8 cellular contexts compared by ENCODE assay signal in the genomic region with DNA sequence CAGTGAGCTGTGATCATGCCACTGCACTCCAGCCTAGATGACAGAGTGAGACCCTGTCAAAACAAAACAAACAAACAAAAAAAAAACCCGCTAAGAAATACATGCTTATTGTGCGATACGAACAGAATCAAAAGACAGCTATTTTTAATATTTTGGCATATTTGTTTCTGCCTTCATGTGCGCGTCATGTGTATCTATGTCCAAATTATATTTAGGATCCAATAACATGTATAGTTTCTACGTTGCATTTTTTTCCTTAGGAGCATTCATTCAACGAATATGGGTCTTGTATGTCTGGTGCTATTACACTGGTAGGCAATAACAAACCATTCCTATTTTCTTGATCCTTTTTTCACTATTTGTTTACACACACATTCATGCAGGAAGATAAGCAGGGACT. TPM values are rescaled to one million over a fixed set of nuclear protein-coding genes. Genes with fewer than 3 reads are reported as not detected.
DNase-seq lines count a peak whose midpoint lies in the region; ATAC-seq and TF ChIP-seq lines count a peak whose summit lies in the region.

No MANE protein-coding gene starts in this region.

- H3K36me3 Mint-ChIP-seq in IgD-negative memory B cell = no peaks in the 10 kb centered on the region
- H3K36me3 Mint-ChIP-seq in central memory CD8-positive, alpha-beta T cell (ENCODE audit: insufficient read depth) = peaks cover 22% of the 10 kb centered on the region
- H3K36me3 Mint-ChIP-seq in naive thymus-derived CD4-positive, alpha-beta T cell = peaks cover 5 to 20% (median 11%) of the 10 kb centered on the region in 5 donors

- H3K36me3 ChIP-seq in BJ (ENCODE audit: control insufficient read depth, insufficient read depth, low read length) = 0 out of 2 replicates have a peak, but pooled peaks cover 1% of the 10 kb centered on the region
- peaks cover 0 to 22% (median 0%) of the 10 kb centered on the region in 3 experiments for H3K36me3 ChIP-seq in naive thymus-derived CD4-positive, alpha-beta T cell (ENCODE audit: control insufficient read depth in 2 of 3, insufficient read depth in 3 of 3, low read length in 3 of 3)

- H3K27me3 ChIP-seq in BJ (ENCODE audit: control insufficient read depth, insufficient read depth, low read length) = no peaks in the 10 kb centered on the region
- H3K27me3 ChIP-seq in naive thymus-derived CD4-positive, alpha-beta T cell (ENCODE audit: control insufficient read depth in 2 of 2, insufficient read depth in 2 of 2, low read length in 2 of 2) = no peaks in the 10 kb centered on the region

- no peak for ATAC-seq in central memory CD8-positive, alpha-beta T cell (replicated peaks; ENCODE audit: extremely low read depth, poor library complexity, severe bottlenecking)
- ATAC-seq in naive thymus-derived CD4-positive, alpha-beta T cell = no peak
- no peak for ATAC-seq in activated CD4-positive, CD25-positive, alpha-beta regulatory T cell treated with anti-CD3 and anti-CD28 coated beads, Interleukin-2, amount 50 U/mL, for 24 hours

- no peaks in the 10 kb centered on the region for H3K9me3 Mint-ChIP-seq in IgD-negative memory B cell
- H3K9me3 Mint-ChIP-seq in central memory CD8-positive, alpha-beta T cell = no peaks in the 10 kb centered on the region
- no peaks in the 10 kb centered on the region for H3K9me3 Mint-ChIP-seq in naive thymus-derived CD4-positive, alpha-beta T cell

- intact Hi-C loops in naive thymus-derived CD4-positive, alpha-beta T cell (cut with micrococcal nuclease) = loop anchor here (2.0 to 10.0 kb wide), 6 partner anchors 43 to 1119 kb away; a partner anchor contains a TSS

- DNase-seq in BJ (ENCODE audit: low read depth) = no peak
- no peak for DNase-seq in central memory CD8-positive, alpha-beta T cell (ENCODE audit: low spot score in 2 of 2)
- DNase-seq in naive thymus-derived CD4-positive, alpha-beta T cell = no peak
- no peak for DNase-seq in medulla oblongata (ENCODE audit: extremely low spot score)
- DNase-seq in midbrain (lab: John Stamatoyannopoulos, UW) = no peak
- DNase-seq in anterior cingulate cortex (lab: John Stamatoyannopoulos, UW) = no peak

- no peak overlapping the region for H3K27ac Mint-ChIP-seq in IgD-negative memory B cell
- H3K27ac Mint-ChIP-seq in central memory CD8-positive, alpha-beta T cell (ENCODE audit: low read depth) = no peak overlapping the region
- peak overlapping the region in 5 of 9 donors; percentile 8 to 66 (median 40) for H3K27ac Mint-ChIP-seq in naive thymus-derived CD4-positive, alpha-beta T cell

- H3K27ac ChIP-seq in naive thymus-derived CD4-positive, alpha-beta T cell (ENCODE audit: low read depth, low read length) = no peak overlapping the region

- peak overlapping the region; percentile 66; the same call in 1 of the 2 replicates for H3K4me3 ChIP-seq in BJ (ENCODE audit: low read depth, low read length)
- H3K4me3 ChIP-seq in naive thymus-derived CD4-positive, alpha-beta T cell (ENCODE audit: low read length) = peak overlapping the region; percentile 18

- POLR2A ChIA-PET in BJ (lab: Charles Lee) = no interaction called here
- POLR2A ChIA-PET in naive thymus-derived CD4-positive, alpha-beta T cell (lab: Charles Lee) = interaction anchor here (0.6 kb wide), 1 partner anchor 36 kb away, joined by 3 read pairs; no protein-coding TSS in a partner anchor

- TF ChIP-seq CTCF in BJ (IDR thresholded peaks at IDR 0.05; ENCODE audit: insufficient read depth, low read depth, low read length) = no peak

- H3K4me1 Mint-ChIP-seq in IgD-negative memory B cell = peaks cover 23 to 43% (median 42%) of the 10 kb centered on the region in 3 donors
- H3K4me1 Mint-ChIP-seq in central memory CD8-positive, alpha-beta T cell = peaks cover 63% of the 10 kb centered on the region
- H3K4me1 Mint-ChIP-seq in naive thymus-derived CD4-positive, alpha-beta T cell = peaks cover 48 to 90% (median 80%) of the 10 kb centered on the region in 7 donors

- H3K4me1 ChIP-seq in naive thymus-derived CD4-positive, alpha-beta T cell (ENCODE audit: control insufficient read depth in 2 of 2, insufficient read depth in 2 of 2, low read length in 2 of 2) = peaks cover 27 to 44% of the 10 kb centered on the region in 2 donors

- CTCF ChIA-PET in BJ (lab: Yijun Ruan, JAX) = no interaction called here
- CTCF ChIA-PET in naive thymus-derived CD4-positive, alpha-beta T cell (lab: Charles Lee) = interaction anchor here (0.6 kb wide), 1 partner anchor 44 kb away, joined by 3 read pairs; no protein-coding TSS in a partner anchor

- H3K9me3 ChIP-seq in naive thymus-derived CD4-positive, alpha-beta T cell (ENCODE audit: control insufficient read depth in 2 of 3, low read length in 3 of 3) = no peaks in the 10 kb centered on the region

- peak overlapping the region in 3 of 4 donors; percentile 59 to 79 (median 67) for H3K4me3 Mint-ChIP-seq in IgD-negative memory B cell
- H3K4me3 Mint-ChIP-seq in central memory CD8-positive, alpha-beta T cell = peak overlapping the region; percentile 95
- H3K4me3 Mint-ChIP-seq in naive thymus-derived CD4-positive, alpha-beta T cell = peak overlapping the region; percentile 38 to 100 (median 99)

- no peaks in the 10 kb centered on the region for H3K27me3 Mint-ChIP-seq in IgD-negative memory B cell
- no peaks in the 10 kb centered on the region for H3K27me3 Mint-ChIP-seq in central memory CD8-positive, alpha-beta T cell
- H3K27me3 Mint-ChIP-seq in naive thymus-derived CD4-positive, alpha-beta T cell = no peaks in the 10 kb centered on the region

RNA-seq across cellular contexts. Expression of a gene that starts 1.8 kb away (rescaled TPM):
- polyA plus RNA-seq in BJ (2011; rRNA removed) (61.7 and 118 TPM in 2 replicates), IgD-negative memory B cell (67.2 TPM)
- polyA minus RNA-seq in BJ (2011; rRNA and poly(A)+ RNA removed) = 19.2 and 19.4 TPM in 2 replicates
- 100 to 1,000 TPM; 121 to 216 (median 127) TPM for total RNA-seq in naive thymus-derived CD4-positive, alpha-beta T cell
- 100 to 1,000 TPM; 109 to 165 TPM for polyA plus RNA-seq in naive thymus-derived CD4-positive, alpha-beta T cell

Comparison
In these comparisons a context has a peak if more than half of its experiments do, and no peak if none do; other contexts are left out.
1. H3K27ac Mint-ChIP-seq: peak in naive thymus-derived CD4-positive, alpha-beta T cell (5 of 9); none in IgD-negative memory B cell (0 of 3) and central memory CD8-positive, alpha-beta T cell (single experiment).
2. Peak in every context shown above with its lines, with median percentiles within 50 percentile points of each other: H3K4me3 Mint-ChIP-seq.